ENCODE assay signal across 8 cellular contexts in genomic region chr3:142964150-142964498, GRCh38. TPM values are rescaled to one million over a fixed set of nuclear protein-coding genes. Genes with fewer than 3 reads are reported as not detected.
DNase-seq lines count a peak whose midpoint lies in the region; ATAC-seq lines count a peak whose summit lies in the region.

No MANE protein-coding gene starts in this region.

- DNase-seq in HAP-1 (ENCODE audit: low spot score in 2 of 2) = no peak
- DNase-seq in activated CD4-positive, alpha-beta memory T cell treated with anti-CD3 and anti-CD28 coated beads for 36 hours = no peak
- DNase-seq in right cardiac atrium = no peak
- no peak for DNase-seq in OCI-M1 (lab: John Stamatoyannopoulos, UW)
- DNase-seq in central memory CD4-positive, alpha-beta T cell = no peak

- ATAC-seq in right cardiac atrium = peak; percentile 43 to 53
- no peak for ATAC-seq in GM21619 (IDR thresholded peaks at IDR 0.05; ENCODE audit: unreplicated experiment)
- ATAC-seq in GM18907 (IDR thresholded peaks at IDR 0.05; ENCODE audit: unreplicated experiment) = no peak

- H3K4me3 Mint-ChIP-seq in activated CD4-positive, alpha-beta memory T cell treated with anti-CD3 and anti-CD28 coated beads for 36 hours = peak overlapping the region; percentile 65

- intact Hi-C loops in activated CD4-positive, alpha-beta memory T cell treated with anti-CD3 and anti-CD28 coated beads for 36 hours (cut with micrococcal nuclease) = no loop called here
- intact Hi-C loops in right cardiac atrium (cut with DNase I) = no loop called here

- no peaks in the 10 kb centered on the region for H3K36me3 ChIP-seq in HAP-1 (replicated peaks)

- H3K4me1 ChIP-seq in HAP-1 = peaks cover 6% of the 10 kb centered on the region; the same call in 1 of the 2 replicates
- H3K4me1 ChIP-seq in right cardiac atrium (ENCODE audit: control insufficient read depth, insufficient read depth, low read length) = no peaks in the 10 kb centered on the region

- peaks cover 7% of the 10 kb centered on the region for H3K4me1 Mint-ChIP-seq in activated CD4-positive, alpha-beta memory T cell treated with anti-CD3 and anti-CD28 coated beads for 36 hours (ENCODE audit: low read depth)

- H3K9me3 Mint-ChIP-seq in activated CD4-positive, alpha-beta memory T cell treated with anti-CD3 and anti-CD28 coated beads for 36 hours = no peaks in the 10 kb centered on the region

- WGBS in right cardiac atrium = 11% methylated on average over 24 of the region's 24 CpGs

- CTCF ChIA-PET in activated CD4-positive, alpha-beta memory T cell treated with anti-CD3 and anti-CD28 coated beads for 36 hours (lab: Charles Lee) = no interaction called here

- H3K27me3 Mint-ChIP-seq in activated CD4-positive, alpha-beta memory T cell treated with anti-CD3 and anti-CD28 coated beads for 36 hours = peaks cover 48% of the 10 kb centered on the region

- no peaks in the 10 kb centered on the region for H3K9me3 ChIP-seq in HAP-1
- no peaks in the 10 kb centered on the region for H3K9me3 ChIP-seq in right cardiac atrium (ENCODE audit: control insufficient read depth, low read length)

- H3K27ac ChIP-seq in right cardiac atrium (ENCODE audit: low read length) (peak overlapping the region; percentile 65), skin epidermis (no peak overlapping the region)

- H3K4me3 ChIP-seq in HAP-1 (peak overlapping the region; percentile 55), right cardiac atrium (ENCODE audit: low read length) (peak overlapping the region; percentile 79), skin epidermis (peak overlapping the region in 6 of 7 experiments; percentile 33 to 48 (median 37))

- H3K27me3 ChIP-seq in HAP-1 (ENCODE audit: low read depth) (peaks cover 3% of the 10 kb centered on the region; the same call in 1 of the 2 replicates), right cardiac atrium (ENCODE audit: control insufficient read depth, insufficient read depth) (no peaks in the 10 kb centered on the region)

- H3K27ac Mint-ChIP-seq in activated CD4-positive, alpha-beta memory T cell treated with anti-CD3 and anti-CD28 coated beads for 36 hours = no peak overlapping the region

- in situ Hi-C loops in HAP-1 (cut with MboI; ENCODE audit: low sequenced_read_pairs) = no loop called here

- POLR2A ChIA-PET in activated CD4-positive, alpha-beta memory T cell treated with anti-CD3 and anti-CD28 coated beads for 36 hours (lab: Charles Lee) = no interaction called here

- no peaks in the 10 kb centered on the region for H3K36me3 Mint-ChIP-seq in activated CD4-positive, alpha-beta memory T cell treated with anti-CD3 and anti-CD28 coated beads for 36 hours

RNA-seq across cellular contexts. Expression of gene PAQR9, which starts 0.7 kb away (rescaled TPM):
- not detected for total RNA-seq in activated CD4-positive, alpha-beta memory T cell treated with anti-CD3 and anti-CD28 coated beads for 36 hours
- total RNA-seq in right cardiac atrium = 10 to 100 TPM in 2 of 4 donors, 1 to 10 TPM in 2; 8.2 to 12.5 (median 10.0) TPM
- 4.7 TPM for polyA plus RNA-seq in right cardiac atrium

RNA-seq across cellular contexts. Expression of gene U2SURP, which starts 37.2 kb away (rescaled TPM):
- 100 to 1,000 TPM; 178 to 182 TPM for total RNA-seq in activated CD4-positive, alpha-beta memory T cell treated with anti-CD3 and anti-CD28 coated beads for 36 hours
- total RNA-seq in right cardiac atrium = 10 to 100 TPM; 44.3 to 56.6 (median 51.0) TPM
- polyA plus RNA-seq in right cardiac atrium = 22.8 TPM

Comparison
In these comparisons a context has a peak if more than half of its experiments do, and no peak if none do; other contexts are left out.
1. ATAC-seq: peak in right cardiac atrium (2 of 2); none in GM21619 (single experiment) and GM18907 (single experiment).
2. RNA of gene PAQR9, which starts 0.7 kb away (total RNA-seq): 8.2 to 12.5 TPM in right cardiac atrium; not detected in activated CD4-positive, alpha-beta memory T cell treated with anti-CD3 and anti-CD28 coated beads for 36 hours; every median in the first group is over 4 times any median in the second.
3. Peak in every context shown above with its lines, with median percentiles within 50 percentile points of each other: H3K4me3 ChIP-seq.